Comparison of ENCODE assay signal across 1 cellular context in the genomic region with DNA sequence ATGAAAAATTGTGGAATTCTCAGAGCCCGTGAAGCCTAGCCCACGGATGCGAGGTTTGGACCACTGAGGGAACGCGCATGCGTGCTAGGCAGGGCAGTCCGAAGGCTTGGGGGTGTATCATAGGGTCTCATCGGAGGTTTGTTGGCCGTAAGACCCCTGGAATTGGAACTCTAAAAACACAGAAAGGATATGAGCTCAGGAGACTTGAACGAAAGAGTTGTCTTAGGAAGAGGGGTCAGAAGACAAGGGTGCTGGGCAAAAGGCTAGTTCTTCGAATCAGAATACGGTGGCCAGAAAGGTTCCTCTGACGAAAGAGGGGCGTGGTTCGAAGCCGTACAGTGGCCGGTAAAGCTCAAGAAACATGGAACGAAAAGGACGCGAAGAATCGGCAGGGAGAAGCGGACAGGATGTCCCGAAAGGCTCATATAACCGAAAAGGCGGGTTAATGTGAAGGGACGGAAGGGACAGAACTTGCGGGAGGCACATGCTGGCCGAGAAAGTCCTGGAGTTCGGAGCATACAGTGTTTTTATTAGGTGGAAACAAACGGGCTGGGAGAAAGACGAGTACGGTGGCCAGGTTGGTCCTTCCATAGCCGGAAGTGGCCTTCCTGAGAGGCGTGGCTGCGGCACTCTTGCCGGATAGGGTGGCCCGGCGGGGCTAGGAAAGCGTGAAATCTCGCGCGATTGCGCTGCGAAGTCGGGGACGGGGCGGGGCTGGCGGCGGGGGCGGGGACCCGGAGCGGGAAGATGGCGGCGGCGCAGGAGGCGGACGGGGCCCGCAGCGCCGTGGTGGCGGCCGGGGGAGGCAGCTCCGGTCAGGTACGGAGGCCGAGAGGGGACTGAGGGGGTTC.
TF ChIP-seq lines count a peak whose summit lies in the region.

TSS of gene CLPTM1 (plus strand) at position 732 of the 851 bp plus-strand sequence. CDS start at position 748, 16 bp downstream.

TF ChIP-seq in H1, 55 proteins besides CTCF, POLR2A, EP300 and RAD21 (continued from another document):
- no peak for TF ChIP-seq TCF12 (IDR thresholded peaks at IDR 0.05; ENCODE audit: low read depth, low read length)
